32 cellular contexts compared by ENCODE assay signal in genomic region chr3:79187441-79187840, GRCh38.
"Had no signal": no experiment of that assay in that cellular context is flagged by ENCODE, and none has a peak within 500 bp of the region (broad histone marks: within the 10 kb centered on the region; RNA-seq: fewer than 3 reads in every experiment).

No MANE protein-coding gene starts in this region.

- H3K4me1 Mint-ChIP-seq: activated CD4-positive, alpha-beta T cell treated with anti-CD3 and anti-CD28 coated beads for 36 hours had no signal

- H3K9me3 Mint-ChIP-seq: activated T-helper 1 cell treated with anti-CD3 and anti-CD28 coated beads, Interleukin-12 subunit alpha, Interleukin-12 subunit beta, Interleukin-2, Interleukin-4 antibody, amounts not matched to agents 30 ng/mL and 10 ng/mL and 1 ng/mL, durations not matched to agents 14 hours and 24 hours and 36 hours; WTC11 had no signal

- DNase-seq: activated CD4-positive, alpha-beta memory T cell treated with anti-CD3 and anti-CD28 coated beads for 36 hours; activated CD4-positive, alpha-beta T cell treated with anti-CD3 and anti-CD28 coated beads for 36 hours; activated CD4-positive, alpha-beta T cell treated with anti-CD3 and anti-CD28 coated beads, Interleukin-2, amount 50 U/mL, for 1 hour; activated CD8-positive, alpha-beta memory T cell treated with anti-CD3 and anti-CD28 coated beads, Interleukin-2, amount 50 U/mL, for 4 hours; activated gamma-delta T cell treated with Interleukin-2 at 50 U/mL for 16 hours; activated naive CD4-positive, alpha-beta T cell treated with anti-CD3 and anti-CD28 coated beads for 36 hours; activated T-cell treated with anti-CD3 and anti-CD28 coated beads for 4 hours; activated T-cell treated with anti-CD3 and anti-CD28 coated beads, Interleukin-2, amount 50 U/mL, for 4 hours; adrenal gland; body of pancreas; MM.1S; MV-4-11; NCI-H1092 treated with DMSO at 0.1 percent for 48 hours; NCI-H1417 treated with DMSO at 0.1 percent for 48 hours; NCI-H187 treated with DMSO at 0.1 percent for 48 hours; NCI-H2081; NCI-H2171 treated with DMSO at 0.1 percent for 48 hours; NCI-H2227 treated with DMSO at 0.1 percent for 48 hours; NCI-H510A; NK-92 treated with Interleukin-12 subunit alpha and Interleukin-12 subunit beta, amount 100 ng/mL, for 24 hours; PC-3; Peyer's patch; RPMI8226; SHP77 treated with DMSO at 0.1 percent for 48 hours; SK-N-SH had no signal

- H3K36me3 Mint-ChIP-seq: activated CD4-positive, alpha-beta memory T cell treated with anti-CD3 and anti-CD28 coated beads for 36 hours; activated naive CD4-positive, alpha-beta T cell treated with anti-CD3 and anti-CD28 coated beads, Interleukin-2, amount 50 U/mL, for 72 hours; WTC11 had no signal

- H3K36me3 ChIP-seq: adrenal gland, Peyer's patch, SJSA1 had no signal

- H3K27me3 Mint-ChIP-seq: activated CD4-positive, alpha-beta memory T cell treated with anti-CD3 and anti-CD28 coated beads for 36 hours; activated CD4-positive, alpha-beta T cell treated with anti-CD3 and anti-CD28 coated beads for 36 hours had no signal

- H3K4me3 Mint-ChIP-seq: activated CD4-positive, alpha-beta memory T cell treated with anti-CD3 and anti-CD28 coated beads for 36 hours; activated CD4-positive, alpha-beta T cell treated with anti-CD3 and anti-CD28 coated beads for 36 hours; activated naive CD4-positive, alpha-beta T cell treated with anti-CD3 and anti-CD28 coated beads for 36 hours; activated T-cell treated with anti-CD3 and anti-CD28 coated beads, Interleukin-2, amount 50 U/mL, for 4 hours; activated T-helper 1 cell treated with anti-CD3 and anti-CD28 coated beads, Interleukin-12 subunit alpha, Interleukin-12 subunit beta, Interleukin-2, Interleukin-4 antibody, amounts not matched to agents 30 ng/mL and 10 ng/mL and 1 ng/mL, durations not matched to agents 14 hours and 24 hours and 36 hours; T-helper 1 cell treated with Interleukin-12 subunit alpha and Interleukin-12 subunit beta and Interleukin-4 antibody, amounts not matched to agents 30 μg/mL and 1 μg/mL, for 36 hours; T-helper 2 cell treated with Interferon-gamma antibody and Interleukin-4, amounts not matched to agents 5 μg/mL and 100 μg/mL, for 36 hours; WTC11 had no signal

- H3K9me3 ChIP-seq: adrenal gland, body of pancreas, Peyer's patch, SJSA1, SK-N-SH had no signal

- H3K4me3 ChIP-seq: adrenal gland, body of pancreas, Peyer's patch, SJSA1 had no signal

- H3K27ac Mint-ChIP-seq: activated CD4-positive, alpha-beta memory T cell treated with anti-CD3 and anti-CD28 coated beads for 36 hours; activated CD4-positive, alpha-beta T cell treated with anti-CD3 and anti-CD28 coated beads for 36 hours; activated naive CD4-positive, alpha-beta T cell treated with anti-CD3 and anti-CD28 coated beads for 36 hours; activated naive CD4-positive, alpha-beta T cell treated with anti-CD3 and anti-CD28 coated beads, Interleukin-2, amount 50 U/mL, for 72 hours; activated T-helper 1 cell treated with anti-CD3 and anti-CD28 coated beads, Interleukin-12 subunit alpha, Interleukin-12 subunit beta, Interleukin-2, Interleukin-4 antibody, amounts not matched to agents 30 ng/mL and 10 ng/mL and 1 ng/mL, durations not matched to agents 14 hours and 24 hours and 36 hours; T-helper 1 cell treated with Interleukin-12 subunit alpha and Interleukin-12 subunit beta and Interleukin-4 antibody, amounts not matched to agents 30 μg/mL and 1 μg/mL, for 36 hours; T-helper 2 cell treated with Interferon-gamma antibody and Interleukin-4, amounts not matched to agents 5 μg/mL and 100 μg/mL, for 36 hours had no signal

- H3K27ac ChIP-seq: adrenal gland, body of pancreas, KMS-11, Peyer's patch, SJSA1 had no signal

- H3K27me3 ChIP-seq: adrenal gland, body of pancreas, Peyer's patch, SJSA1 had no signal
